ENCODE assay signal across 1 cellular context in the genomic region with DNA sequence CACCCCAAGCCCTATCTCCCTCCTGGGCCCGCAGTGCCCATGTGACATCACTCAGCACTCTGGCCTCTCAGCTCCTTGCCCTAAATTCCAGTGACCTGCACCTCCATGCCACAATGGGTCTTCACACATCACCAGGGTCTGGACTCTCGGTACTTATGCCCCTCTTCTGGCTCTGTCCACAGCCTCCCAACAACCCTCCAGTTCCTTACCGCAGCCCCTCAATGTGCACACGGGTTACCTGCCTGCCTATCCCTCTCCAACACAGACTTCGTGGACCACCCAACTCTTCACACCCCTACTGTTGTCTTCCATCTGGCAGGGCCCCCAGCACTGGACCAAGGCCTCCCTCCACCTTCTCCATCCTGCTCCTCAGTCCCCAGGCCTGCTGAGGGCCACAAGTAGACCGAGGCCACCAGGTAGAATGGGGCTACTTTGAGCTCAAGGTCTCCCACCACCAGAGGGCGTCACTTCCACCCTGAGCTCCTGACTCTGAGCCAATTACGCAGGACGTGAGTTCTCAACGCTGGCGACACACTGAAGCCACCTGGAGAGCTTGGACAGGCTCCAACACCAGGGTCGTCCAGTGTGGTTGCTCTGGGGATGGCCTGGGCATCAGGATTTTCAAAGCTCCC.
TF ChIP-seq lines count a peak whose summit lies in the region.

No MANE protein-coding gene starts in this region.

TF ChIP-seq in H1, 55 proteins besides CTCF, POLR2A, EP300 and RAD21 (continued from another document):
- TF ChIP-seq, protein P1, sequence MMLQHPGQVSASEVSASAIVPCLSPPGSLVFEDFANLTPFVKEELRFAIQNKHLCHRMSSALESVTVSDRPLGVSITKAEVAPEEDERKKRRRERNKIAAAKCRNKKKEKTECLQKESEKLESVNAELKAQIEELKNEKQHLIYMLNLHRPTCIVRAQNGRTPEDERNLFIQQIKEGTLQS (IDR thresholded peaks at IDR 0.05; ENCODE audit: insufficient read depth, low read depth, low read length), result no peak
- no peak for TF ChIP-seq FOSL1 (IDR thresholded peaks at IDR 0.05; ENCODE audit: insufficient read depth, low read depth, low read length)
- no peak for TF ChIP-seq SUZ12 (IDR thresholded peaks at IDR 0.05; ENCODE audit: low read length)
